Comparison of ENCODE assay signal across 8 cellular contexts in the genomic region with DNA sequence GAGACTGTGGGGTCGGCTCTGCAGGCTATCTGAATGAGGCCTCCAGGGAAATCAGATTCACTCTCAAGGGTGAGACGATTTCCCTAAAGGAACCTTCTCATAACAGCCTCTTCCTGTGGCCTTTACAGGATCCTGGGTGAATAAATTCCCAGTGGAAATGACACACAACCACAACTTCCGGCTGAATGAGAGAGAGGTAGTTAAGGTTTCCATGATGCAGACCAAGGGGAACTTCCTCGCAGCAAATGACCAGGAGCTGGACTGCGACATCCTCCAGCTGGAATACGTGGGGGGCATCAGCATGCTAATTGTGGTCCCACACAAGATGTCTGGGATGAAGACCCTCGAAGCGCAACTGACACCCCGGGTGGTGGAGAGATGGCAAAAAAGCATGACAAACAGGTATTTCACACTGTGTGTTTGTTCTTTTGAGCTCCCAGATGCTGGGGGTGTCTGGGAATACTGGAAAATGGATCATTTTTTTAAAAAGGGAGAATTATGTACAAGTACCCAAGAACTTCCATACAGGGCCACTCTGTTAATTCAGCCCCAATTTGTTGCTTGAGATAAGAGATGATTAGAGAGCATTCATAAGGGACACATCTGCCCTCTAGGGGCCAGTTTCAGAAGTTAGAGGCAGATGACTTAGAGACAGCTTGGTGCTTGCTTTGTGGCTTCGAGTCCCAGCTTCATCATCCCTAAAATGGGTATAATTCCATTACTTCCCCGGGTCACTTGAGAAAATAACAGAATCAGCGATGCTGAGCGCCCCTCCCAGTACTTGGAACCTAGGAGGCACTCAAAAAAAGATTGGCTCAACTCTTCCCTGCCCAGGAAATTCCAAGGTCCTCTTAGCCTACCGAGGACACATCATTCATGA. TPM values are rescaled to one million over a fixed set of nuclear protein-coding genes. Genes with fewer than 3 reads are reported as not detected.
DNase-seq lines count a peak whose midpoint lies in the region; ATAC-seq, FAIRE-seq and TF ChIP-seq lines count a peak whose summit lies in the region.

No MANE protein-coding gene starts in this region.

- CTCF ChIA-PET in A549 (lab: Yijun Ruan, JAX) = interaction anchor here (0.6 to 5.0 kb wide), 19 partner anchors 8 to 389 kb away, joined by 3 to 26 read pairs (median 6); a partner anchor contains a TSS

- WGBS in A549 (ENCODE audit: missing lambda C conversion rate) = 64% methylated on average over 14 of the region's 14 CpGs

- H3K27me3 ChIP-seq in thoracic aorta (replicated peaks; ENCODE audit: insufficient read depth) = no peaks in the 10 kb centered on the region

- H3K27ac ChIP-seq in A549 (no peak overlapping the region), VCaP (no peak overlapping the region), thoracic aorta (no peak overlapping the region)

- peak; percentile 47 to 51; a peak in 4 of 5 replicates for TF ChIP-seq RAD21 in A549 (conservative IDR thresholded peaks at IDR 0.05 in 1 of 2, IDR thresholded peaks at IDR 0.05 in 1 of 2)

- POLR2A ChIA-PET in A549 (lab: Yijun Ruan, JAX) = no interaction called here

- H3K9me3 ChIP-seq in A549 (no peaks in the 10 kb centered on the region), mucosa of descending colon (no peaks in the 10 kb centered on the region), thoracic aorta (no peaks in the 10 kb centered on the region)

- no peak overlapping the region for H3K4me3 ChIP-seq in A549
- H3K4me3 ChIP-seq in mucosa of descending colon = no peak overlapping the region
- no peak overlapping the region for H3K4me3 ChIP-seq in thoracic aorta

- peak; percentile 85 to 88; a peak in 5 of 6 replicates for ATAC-seq in A549
- ATAC-seq in mucosa of descending colon = peak; percentile 75
- ATAC-seq in thoracic aorta (ENCODE audit: insufficient number of reproducible peaks, low FRiP score, low read depth) = peak; percentile 55
- ATAC-seq in HG02763 (IDR thresholded peaks at IDR 0.05; ENCODE audit: unreplicated experiment) = no peak

- FAIRE-seq in A549 (lab: Jason Lieb, UNC) = no peak

- H3K4me1 ChIP-seq in A549 = no peaks in the 10 kb centered on the region
- no peaks in the 10 kb centered on the region for H3K4me1 ChIP-seq in mucosa of descending colon (ENCODE audit: low read depth)
- no peaks in the 10 kb centered on the region for H3K4me1 ChIP-seq in thoracic aorta (ENCODE audit: control insufficient read depth in 1 of 2, low read depth in 2 of 2)

- no peaks in the 10 kb centered on the region for H3K36me3 ChIP-seq in mucosa of descending colon (ENCODE audit: low read depth)
- peaks cover 19% of the 10 kb centered on the region for H3K36me3 ChIP-seq in thoracic aorta

- peak; percentile 30 to 62 for DNase-seq in A549 (ENCODE audit: low read depth in 1 of 2, low spot score in 1 of 2)
- DNase-seq in GF-D8 (lab: John Stamatoyannopoulos, UW) = peak; percentile 59
- DNase-seq in NCI-H1105 treated with DMSO at 0.1 percent for 48 hours (lab: John Stamatoyannopoulos, UW) = peak; percentile 26
- DNase-seq in effector CD4-positive, alpha-beta T cell = peak; percentile 20
- DNase-seq in mucosa of descending colon = peak in 1 of 3 donors; percentile 79
- DNase-seq in thoracic aorta (ENCODE audit: low spot score) = no peak

- TF ChIP-seq CTCF in A549 (IDR thresholded peaks at IDR 0.05) = peak; percentile 56
- peak; percentile 90 for TF ChIP-seq CTCF in VCaP (conservative IDR thresholded peaks at IDR 0.05)
- peak; percentile 44 for TF ChIP-seq CTCF in mucosa of descending colon (IDR thresholded peaks at IDR 0.05)
- TF ChIP-seq CTCF in thoracic aorta (IDR thresholded peaks at IDR 0.05) = peak; percentile 52

- H3K4me2 ChIP-seq in A549 = no peak overlapping the region

- no peak for TF ChIP-seq POLR2A in A549 (IDR thresholded peaks at IDR 0.05; ENCODE audit: low read length)

- intact Hi-C loops in mucosa of descending colon (cut with DNase I, micrococcal nuclease) = no loop called here

- no peak for TF ChIP-seq EP300 in A549 (IDR thresholded peaks at IDR 0.05)

TF ChIP-seq in A549, 52 proteins besides CTCF, POLR2A, EP300 and RAD21:
- peak; percentile 24; the same call in 1 of the 3 replicates for TF ChIP-seq SMC3 (IDR thresholded peaks at IDR 0.05)
- no peak for TF ChIP-seq ZFP36 (IDR thresholded peaks at IDR 0.05; ENCODE audit: borderline replicate concordance, partially characterized antibody)

RNA-seq across cellular contexts. Expression of a gene that starts 10.2 kb away (rescaled TPM):
- polyA plus RNA-seq in A549 (2011; rRNA removed) (not detected in 2 replicates), A549 (2017; fragmentation: RNase III; extraction: RNeasy Plus Mini Kit Qiagen cat#74134 plus additional on column Dnase treatment) (not detected in 3 replicates)
- not detected in 2 replicates for polyA plus RNA-seq in A549 (2012; cell fraction: cytosol; rRNA removed)
- not detected in 2 replicates for polyA plus RNA-seq in A549 (2012; cell fraction: nucleus; rRNA removed)
- not detected in 2 replicates for polyA minus RNA-seq in A549 (2011; rRNA and poly(A)+ RNA removed)
- total RNA-seq in mucosa of descending colon (not detected), thoracic aorta (not detected)
